In the genomic region with DNA sequence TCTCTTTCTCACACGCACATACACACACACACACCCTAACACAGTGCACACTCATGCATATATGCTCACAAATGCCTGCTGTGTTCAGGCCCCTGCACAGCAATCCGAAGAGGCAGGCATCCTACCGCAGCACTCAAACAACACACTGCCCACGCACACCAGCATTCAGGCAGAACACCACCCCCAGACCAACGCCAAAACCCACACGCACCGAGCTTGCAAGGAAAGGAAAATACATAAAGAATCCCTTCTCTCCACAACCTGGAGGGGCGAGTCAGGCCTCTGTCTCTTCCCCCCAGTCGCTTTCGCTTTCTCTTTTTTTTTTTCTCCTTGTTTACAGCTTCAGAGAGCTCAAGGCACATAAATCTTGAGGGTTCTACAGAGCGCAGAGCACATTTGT, we compare ENCODE assay signal across 8 cellular contexts.
DNase-seq lines count a peak whose midpoint lies in the region; ATAC-seq and TF ChIP-seq lines count a peak whose summit lies in the region.
"Not testable (repeated sequence)": the region's sequence is repeated elsewhere in the genome, so short reads cannot be mapped to it uniquely, and the experiment has no call there.

No MANE protein-coding gene starts in this region.

- in situ Hi-C loops in Panc1 (cut with HindIII; ENCODE audit: low pct_unique_long_range_greater_than_20kb, low sequenced_read_pairs), result not testable (repeated sequence)

- H3K4me1 ChIP-seq in Panc1 (ENCODE audit: control insufficient read depth, insufficient read depth, low read length) (peaks cover 13% of the 10 kb centered on the region), thoracic aorta (ENCODE audit: control insufficient read depth in 1 of 2, low read depth in 2 of 2) (peaks cover 3 to 22% of the 10 kb centered on the region in 2 donors)

- not testable (repeated sequence) for BruUV-seq in Panc1 (replicated peaks; lab: Mats Ljungman, UMichigan)

- not testable (repeated sequence) for H3K36me3 ChIP-seq in Panc1 (ENCODE audit: control insufficient read depth, insufficient read depth, low read length); thoracic aorta

- H3K27ac ChIP-seq in Panc1 (ENCODE audit: low read length) (peak overlapping the region; percentile 85), thoracic aorta (peak overlapping the region; percentile 54 to 82)

- intact Hi-C loops in Panc1 (cut with micrococcal nuclease; ENCODE audit: unreplicated experiment), result not testable (repeated sequence)

- POLR2A ChIA-PET in Panc1 (lab: Charles Lee); activated CD4-positive, alpha-beta memory T cell treated with anti-CD3 and anti-CD28 coated beads, Interleukin-2, amount 10 ng/mL, durations not matched to agents 7 days and 5 days (lab: Charles Lee); activated naive CD8-positive, alpha-beta T cell treated with anti-CD3 and anti-CD28 coated beads, Interleukin-2, amount 10 ng/mL, durations not matched to agents 7 days and 5 days (lab: Charles Lee): not testable (repeated sequence)

- H3K9me3 ChIP-seq in Panc1 (ENCODE audit: control insufficient read depth, insufficient read depth, low read depth, low read length); thoracic aorta: not testable (repeated sequence)

- H3K4me1 Mint-ChIP-seq in activated CD4-positive, alpha-beta memory T cell treated with anti-CD3 and anti-CD28 coated beads, Interleukin-2, amount 10 ng/mL, durations not matched to agents 7 days and 5 days, result peaks cover 16% of the 10 kb centered on the region
- H3K4me1 Mint-ChIP-seq in activated naive CD8-positive, alpha-beta T cell treated with anti-CD3 and anti-CD28 coated beads, Interleukin-2, amount 10 ng/mL, durations not matched to agents 7 days and 5 days, result peaks cover 31% of the 10 kb centered on the region
- H3K4me1 Mint-ChIP-seq in endothelial cell (ENCODE audit: unreplicated experiment), result peaks cover 21% of the 10 kb centered on the region

- ATAC-seq in Panc1; activated naive CD8-positive, alpha-beta T cell treated with anti-CD3 and anti-CD28 coated beads, Interleukin-2, amount 10 ng/mL, durations not matched to agents 7 days and 5 days (ENCODE audit: low read depth); thoracic aorta (ENCODE audit: insufficient number of reproducible peaks, low FRiP score, low read depth): not testable (repeated sequence)

- peak; percentile 42 for DNase-seq in DMS53 (lab: John Stamatoyannopoulos, UW)
- not testable (repeated sequence) for DNase-seq in Panc1 (ENCODE audit: low read depth, low spot score); activated CD4-positive, alpha-beta memory T cell treated with anti-CD3 and anti-CD28 coated beads, Interleukin-2, amount 10 ng/mL, durations not matched to agents 7 days and 5 days; endothelial cell (ENCODE audit: low spot score); thoracic aorta (ENCODE audit: low spot score)
- peak; percentile 49 for DNase-seq in activated naive CD8-positive, alpha-beta T cell treated with anti-CD3 and anti-CD28 coated beads, Interleukin-2, amount 10 ng/mL, durations not matched to agents 7 days and 5 days
- peak; percentile 42 for DNase-seq in left kidney (ENCODE audit: low read depth, low spot score)
- peak; percentile 85 for DNase-seq in renal cortical epithelial cell (ENCODE audit: low read depth)

- peak overlapping the region; percentile 77 for H3K4me3 Mint-ChIP-seq in activated CD4-positive, alpha-beta memory T cell treated with anti-CD3 and anti-CD28 coated beads, Interleukin-2, amount 10 ng/mL, durations not matched to agents 7 days and 5 days
- peak overlapping the region; percentile 87 for H3K4me3 Mint-ChIP-seq in activated naive CD8-positive, alpha-beta T cell treated with anti-CD3 and anti-CD28 coated beads, Interleukin-2, amount 10 ng/mL, durations not matched to agents 7 days and 5 days
- peak overlapping the region; percentile 71 for H3K4me3 Mint-ChIP-seq in endothelial cell (ENCODE audit: unreplicated experiment)

- H3K27ac Mint-ChIP-seq in activated CD4-positive, alpha-beta memory T cell treated with anti-CD3 and anti-CD28 coated beads, Interleukin-2, amount 10 ng/mL, durations not matched to agents 7 days and 5 days, result peak overlapping the region; percentile 75
- H3K27ac Mint-ChIP-seq in activated naive CD8-positive, alpha-beta T cell treated with anti-CD3 and anti-CD28 coated beads, Interleukin-2, amount 10 ng/mL, durations not matched to agents 7 days and 5 days, result peak overlapping the region; percentile 97
- H3K27ac Mint-ChIP-seq in endothelial cell (ENCODE audit: unreplicated experiment), result not testable (repeated sequence)

- CTCF ChIA-PET in Panc1 (lab: Charles Lee); activated CD4-positive, alpha-beta memory T cell treated with anti-CD3 and anti-CD28 coated beads, Interleukin-2, amount 10 ng/mL, durations not matched to agents 7 days and 5 days (lab: Charles Lee): not testable (repeated sequence)

- H3K27me3 ChIP-seq in Panc1 (ENCODE audit: control insufficient read depth, insufficient read depth, low read length); thoracic aorta (replicated peaks; ENCODE audit: insufficient read depth): not testable (repeated sequence)

- H3K36me3 Mint-ChIP-seq in activated CD4-positive, alpha-beta memory T cell treated with anti-CD3 and anti-CD28 coated beads, Interleukin-2, amount 10 ng/mL, durations not matched to agents 7 days and 5 days (ENCODE audit: low read depth); endothelial cell (ENCODE audit: low read depth, unreplicated experiment): not testable (repeated sequence)
- H3K36me3 Mint-ChIP-seq in activated naive CD8-positive, alpha-beta T cell treated with anti-CD3 and anti-CD28 coated beads, Interleukin-2, amount 10 ng/mL, durations not matched to agents 7 days and 5 days, result peaks cover 15% of the 10 kb centered on the region

- not testable (repeated sequence) for H3K27me3 Mint-ChIP-seq in activated CD4-positive, alpha-beta memory T cell treated with anti-CD3 and anti-CD28 coated beads, Interleukin-2, amount 10 ng/mL, durations not matched to agents 7 days and 5 days; activated naive CD8-positive, alpha-beta T cell treated with anti-CD3 and anti-CD28 coated beads, Interleukin-2, amount 10 ng/mL, durations not matched to agents 7 days and 5 days
- H3K27me3 Mint-ChIP-seq in endothelial cell (ENCODE audit: unreplicated experiment), result peaks cover 14% of the 10 kb centered on the region

- H3K4me3 ChIP-seq in Panc1 (ENCODE audit: low read depth in 2 of 2, low read length in 2 of 2), result peak overlapping the region; percentile 44 to 61
- H3K4me3 ChIP-seq in thoracic aorta, result peak overlapping the region; percentile 73

- TF ChIP-seq CTCF in Panc1 (IDR thresholded peaks at IDR 0.05); endothelial cell (IDR thresholded peaks at IDR 0.05; ENCODE audit: unreplicated experiment); thoracic aorta (IDR thresholded peaks at IDR 0.05): not testable (repeated sequence)

- not testable (repeated sequence) for H3K9me3 Mint-ChIP-seq in activated CD4-positive, alpha-beta memory T cell treated with anti-CD3 and anti-CD28 coated beads, Interleukin-2, amount 10 ng/mL, durations not matched to agents 7 days and 5 days; activated naive CD8-positive, alpha-beta T cell treated with anti-CD3 and anti-CD28 coated beads, Interleukin-2, amount 10 ng/mL, durations not matched to agents 7 days and 5 days; endothelial cell (ENCODE audit: unreplicated experiment)
